ENCODE assay signal across 8 cellular contexts in the genomic region with DNA sequence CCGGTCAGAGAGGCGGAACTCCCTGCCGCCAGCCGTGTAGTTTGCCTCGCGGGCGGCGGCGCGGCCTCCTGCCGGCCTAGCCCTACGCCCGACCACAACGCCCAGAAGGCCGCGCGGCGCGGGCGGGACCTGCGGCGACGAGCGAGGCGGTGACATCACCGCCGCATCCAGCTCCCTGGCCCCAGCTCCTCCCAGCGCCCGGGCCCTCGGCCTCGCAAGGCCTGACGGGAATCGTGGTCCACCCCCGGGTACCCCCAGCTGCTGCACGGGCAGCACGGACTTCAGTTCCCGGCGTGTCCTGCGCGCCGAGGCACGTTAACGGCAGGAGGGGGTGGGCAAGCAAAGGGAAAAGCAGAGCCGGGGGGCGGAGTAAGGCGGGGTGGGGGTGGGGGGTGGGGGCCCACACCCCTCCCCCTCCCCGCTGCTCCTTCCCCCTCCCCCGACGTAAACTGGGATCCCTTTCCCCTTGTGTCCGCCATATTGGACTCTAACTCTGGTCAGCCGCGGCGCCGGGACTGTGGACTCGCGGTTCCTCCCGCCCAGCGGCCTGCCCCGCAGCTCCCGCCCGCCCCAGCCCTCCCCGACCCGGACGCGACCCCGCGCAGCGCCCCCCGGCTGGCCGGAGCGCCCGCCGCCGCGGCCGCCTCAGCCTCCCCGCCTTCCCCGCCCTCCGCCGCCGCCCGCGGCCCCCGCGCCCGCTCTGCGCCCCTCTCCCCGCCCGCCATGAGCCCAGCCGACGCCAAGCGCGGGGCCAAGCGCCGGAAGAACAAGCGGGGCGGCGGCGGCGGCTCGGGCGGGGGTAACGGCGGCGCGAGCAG. TPM values are rescaled to one million over a fixed set of nuclear protein-coding genes. Genes with fewer than 3 reads are reported as not detected.
DNase-seq lines count a peak whose midpoint lies in the region; ATAC-seq and TF ChIP-seq lines count a peak whose summit lies in the region.

A gene with protein sequence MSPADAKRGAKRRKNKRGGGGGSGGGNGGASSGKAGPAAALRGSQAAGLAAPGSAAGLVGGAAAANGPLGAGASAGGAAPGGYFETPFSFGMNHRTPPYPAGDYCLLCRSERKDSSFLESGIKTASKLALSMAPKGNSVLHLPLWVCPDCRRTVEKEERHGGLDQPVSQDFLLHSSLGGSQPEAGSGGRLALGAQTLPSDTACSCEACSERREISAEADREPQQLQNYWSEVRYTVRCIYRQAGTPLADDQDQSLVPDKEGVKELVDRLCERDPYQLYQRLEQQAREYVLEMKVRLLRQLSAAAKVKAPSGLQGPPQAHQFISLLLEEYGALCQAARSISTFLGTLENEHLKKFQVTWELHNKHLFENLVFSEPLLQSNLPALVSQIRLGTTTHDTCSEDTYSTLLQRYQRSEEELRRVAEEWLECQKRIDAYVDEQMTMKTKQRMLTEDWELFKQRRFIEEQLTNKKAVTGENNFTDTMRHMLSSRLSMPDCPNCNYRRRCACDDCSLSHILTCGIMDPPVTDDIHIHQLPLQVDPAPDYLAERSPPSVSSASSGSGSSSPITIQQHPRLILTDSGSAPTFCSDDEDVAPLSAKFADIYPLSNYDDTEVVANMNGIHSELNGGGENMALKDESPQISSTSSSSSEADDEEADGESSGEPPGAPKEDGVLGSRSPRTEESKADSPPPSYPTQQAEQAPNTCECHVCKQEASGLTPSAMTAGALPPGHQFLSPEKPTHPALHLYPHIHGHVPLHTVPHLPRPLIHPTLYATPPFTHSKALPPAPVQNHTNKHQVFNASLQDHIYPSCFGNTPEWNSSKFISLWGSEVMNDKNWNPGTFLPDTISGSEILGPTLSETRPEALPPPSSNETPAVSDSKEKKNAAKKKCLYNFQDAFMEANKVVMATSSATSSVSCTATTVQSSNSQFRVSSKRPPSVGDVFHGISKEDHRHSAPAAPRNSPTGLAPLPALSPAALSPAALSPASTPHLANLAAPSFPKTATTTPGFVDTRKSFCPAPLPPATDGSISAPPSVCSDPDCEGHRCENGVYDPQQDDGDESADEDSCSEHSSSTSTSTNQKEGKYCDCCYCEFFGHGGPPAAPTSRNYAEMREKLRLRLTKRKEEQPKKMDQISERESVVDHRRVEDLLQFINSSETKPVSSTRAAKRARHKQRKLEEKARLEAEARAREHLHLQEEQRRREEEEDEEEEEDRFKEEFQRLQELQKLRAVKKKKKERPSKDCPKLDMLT (N-terminal part only) (plus strand): TSS at position 455 of the 818 bp plus-strand sequence. CDS start 269 bp downstream, at position 724.

- H2BK120ac ChIP-seq in trophoblast cell (ENCODE audit: insufficient read depth, low read length, poor library complexity), result peak within 1 kb of the TSS; percentile 95

- peaks cover 13% of the 10 kb centered on the region for H3K79me1 ChIP-seq in trophoblast cell (ENCODE audit: low read length)

- peak within 1 kb of the TSS; percentile 91 for H3K9ac ChIP-seq in trophoblast cell (ENCODE audit: low read length)

- peak within 1 kb of the TSS; percentile 87 to 90 for H3K27ac Mint-ChIP-seq in T-cell

- peak in 1 of 2 donors; percentile 74 for TF ChIP-seq POLR2A in tibial nerve (IDR thresholded peaks at IDR 0.05)

- H3K36me3 Mint-ChIP-seq in T-cell, result no peaks in the 10 kb centered on the region

- peak within 1 kb of the TSS; percentile 45 for H2BK12ac ChIP-seq in trophoblast cell (ENCODE audit: low read length)

- intact Hi-C loops in cardiac septum (cut with DNase I), result loop anchor here (5.0 to 10.0 kb wide), 5 partner anchors 54 to 428 kb away; a partner anchor contains a TSS

- H3K27ac ChIP-seq in adipose tissue (ENCODE audit: low read depth, low read length) (peak within 1 kb of the TSS; percentile 65), trophoblast cell (ENCODE audit: low read depth, low read length) (peak within 1 kb of the TSS; percentile 86), tibial nerve (peak within 1 kb of the TSS; percentile 85 to 98 (median 97))

- WGBS in adipose tissue, 3 donors, result 0 to 1% (median 1%) methylated on average over 31 to 101 of the region's 106 CpGs
- WGBS in trophoblast cell (ENCODE audit: extremely low coverage, insufficient coverage, insufficient read length), result no CpG with 5 or more reads among the region's 106 CpGs
- 0 to 1% methylated on average over 25 to 28 of the region's 106 CpGs for WGBS in tibial nerve, 2 donors

- H3K79me2 ChIP-seq in trophoblast cell (ENCODE audit: control insufficient read depth, insufficient read depth, low read length, poor library complexity), result peaks cover 28% of the 10 kb centered on the region

- H3K36me3 ChIP-seq in trophoblast cell (ENCODE audit: control insufficient read depth in 1 of 2, insufficient read depth in 2 of 2, low read length in 2 of 2), result peaks cover 2% of the 10 kb centered on the region in 2 experiments
- H3K36me3 ChIP-seq in tibial nerve, result no peaks in the 10 kb centered on the region

- H3K4me1 ChIP-seq in trophoblast cell (ENCODE audit: control insufficient read depth in 1 of 2, insufficient read depth in 2 of 2, low read length in 2 of 2), result peaks cover 0 to 2% of the 10 kb centered on the region in 2 experiments
- H3K4me1 ChIP-seq in tibial nerve, result peaks cover 0 to 44% (median 15%) of the 10 kb centered on the region in 4 donors

- H3K27me3 ChIP-seq in trophoblast cell (ENCODE audit: insufficient read depth, low read length) (no peaks in the 10 kb centered on the region), tibial nerve (no peaks in the 10 kb centered on the region)

- peak within 1 kb of the TSS; percentile 99 for H3K18ac ChIP-seq in trophoblast cell (ENCODE audit: low read length)

- H3K4me1 Mint-ChIP-seq in T-cell, result peaks cover 23 to 31% (median 31%) of the 10 kb centered on the region in 3 donors

- peak; percentile 95 for DNase-seq in GM13977 (ENCODE audit: low spot score)
- DNase-seq in NCI-H146 (lab: John Stamatoyannopoulos, UW), result peak; percentile 99
- peak; percentile 94 to 100 (median 99) for DNase-seq in T-cell
- DNase-seq in cardiac septum (ENCODE audit: low spot score), result peak; percentile 100
- peak; percentile 99 for DNase-seq in trophoblast cell
- peak; percentile 90 to 94 for DNase-seq in tibial nerve (ENCODE audit: low spot score in 2 of 2)

- peak; percentile 80 for ATAC-seq in HG02870 (IDR thresholded peaks at IDR 0.05; ENCODE audit: unreplicated experiment)
- ATAC-seq in T-cell (replicated peaks in 1 of 4), result peak; percentile 92 to 95 (median 92)

- H3K14ac ChIP-seq in trophoblast cell (ENCODE audit: low read length), result peak within 1 kb of the TSS; percentile 97

- no peak within 1 kb of the TSS for H3K23ac ChIP-seq in trophoblast cell (ENCODE audit: low read length)

- peak in 1 of 2 donors; percentile 76 for TF ChIP-seq EP300 in tibial nerve (IDR thresholded peaks at IDR 0.05)

- H4K8ac ChIP-seq in trophoblast cell (ENCODE audit: low read depth, low read length), result peak within 1 kb of the TSS; percentile 88

- H3K9me3 ChIP-seq in trophoblast cell (ENCODE audit: insufficient read depth, low read depth, low read length) (no peaks in the 10 kb centered on the region), tibial nerve (no peaks in the 10 kb centered on the region)

- peak within 1 kb of the TSS; percentile 90 for H4K91ac ChIP-seq in trophoblast cell (ENCODE audit: low read depth, low read length)

- H3K4me3 Mint-ChIP-seq in T-cell, result peak within 1 kb of the TSS; percentile 85 to 93 (median 85)

- peak within 1 kb of the TSS; percentile 98 for H2AK5ac ChIP-seq in trophoblast cell (ENCODE audit: low read length)

- peak within 1 kb of the TSS; percentile 97 for H4K12ac ChIP-seq in trophoblast cell (ENCODE audit: low read depth, low read length)

- H3K27me3 Mint-ChIP-seq in T-cell, result no peaks in the 10 kb centered on the region

- no peaks in the 10 kb centered on the region for H3K9me3 Mint-ChIP-seq in T-cell

- in situ Hi-C loops in GM13977 (cut with MboI; ENCODE audit: low pct_unique_long_range_greater_than_20kb, low sequenced_read_pairs, unreplicated experiment), result no loop called here

- H3K4me2 ChIP-seq in trophoblast cell (ENCODE audit: low read length), result peak within 1 kb of the TSS; percentile 89

- peak within 1 kb of the TSS; percentile 98 for H2AFZ ChIP-seq in trophoblast cell (ENCODE audit: insufficient read depth, low read length, poor library complexity)

- TF ChIP-seq CTCF in GM13977 (IDR thresholded peaks at IDR 0.05; ENCODE audit: extremely low read depth, insufficient read depth, missing control alignments) (no peak), tibial nerve (IDR thresholded peaks at IDR 0.05) (peak in 2 of 5 experiments; percentile 12 to 35)

- CTCF ChIA-PET in T-cell (lab: Charles Lee), result interaction anchor here in 1 of 2 donors (0.5 to 1.7 kb wide), 7 partner anchors 13 to 117 kb away, joined by 3 to 7 read pairs (median 3); a partner anchor contains a TSS

- peak within 1 kb of the TSS; percentile 73 for H3K4ac ChIP-seq in trophoblast cell (ENCODE audit: low read depth, low read length)

- H3K4me3 ChIP-seq in trophoblast cell (ENCODE audit: low read depth, low read length), result peak within 1 kb of the TSS; percentile 98
- peak within 1 kb of the TSS; percentile 70 to 99 (median 83) for H3K4me3 ChIP-seq in tibial nerve

- POLR2A ChIA-PET in T-cell (lab: Charles Lee), result interaction anchor here (0.6 to 1.5 kb wide), 8 partner anchors 51 to 303 kb away, joined by 3 to 25 read pairs (median 5); a partner anchor contains a TSS

- H2BK5ac ChIP-seq in trophoblast cell (ENCODE audit: low read depth, low read length, poor library complexity), result peak within 1 kb of the TSS; percentile 96

RNA-seq across cellular contexts. Expression of the gene that starts here (rescaled TPM):
- total RNA-seq in T-cell (10 to 100 TPM; 41.6 to 46.8 (median 45.2) TPM), cardiac septum (19.5 TPM), tibial nerve (10 to 100 TPM; 28.6 to 54.6 (median 36.0) TPM)
- polyA plus RNA-seq in adipose tissue, result 10 to 100 TPM in 1 of 3 donors, 1 to 10 TPM in 2; 5.5 to 10.7 (median 9.7) TPM
- polyA plus RNA-seq in trophoblast cell (2013), result 12.4 and 13.0 TPM in 2 replicates

Comparison
In these comparisons a context has a peak if more than half of its experiments do, and no peak if none do; other contexts are left out.
1. Peak in every context shown above with its lines: DNase-seq, ATAC-seq, H3K4me3 ChIP-seq and H3K27ac ChIP-seq.